1 cellular context compared by ENCODE assay signal in genomic region chr19:41238244-41238643, GRCh38.
TF ChIP-seq lines count a peak whose summit lies in the region.

No MANE protein-coding gene starts in this region.

TF ChIP-seq in IMR-90, 13 proteins besides CTCF, POLR2A, EP300 and RAD21 (continued from another document):
- no peak for TF ChIP-seq MAZ (IDR thresholded peaks at IDR 0.05; ENCODE audit: borderline replicate concordance, low read depth, low read length)
- no peak for TF ChIP-seq MXI1 (IDR thresholded peaks at IDR 0.05; ENCODE audit: borderline replicate concordance, low read depth, low read length)
- TF ChIP-seq RCOR1 (IDR thresholded peaks at IDR 0.05; ENCODE audit: insufficient replicate concordance, low read length), result no peak
